26 cellular contexts compared by ENCODE assay signal in genomic region chr11:121610706-121611105, GRCh38.
"Had no signal": no experiment of that assay in that cellular context is flagged by ENCODE, and none has a peak within 500 bp of the region (broad histone marks: within the 10 kb centered on the region; RNA-seq: fewer than 3 reads in every experiment).

No MANE protein-coding gene starts in this region.

- H3K27me3 Mint-ChIP-seq: activated B cell treated with CpG ODN at 0.5 μM for 24 hours; activated CD4-positive, alpha-beta T cell treated with anti-CD3 and anti-CD28 coated beads, Interleukin-2, amount 10 ng/mL, durations not matched to agents 24 days and 14 days; activated CD8-positive, alpha-beta memory T cell treated with anti-CD3 and anti-CD28 coated beads, Interleukin-2, amount 10 ng/mL, durations not matched to agents 7 days and 5 days; activated naive CD4-positive, alpha-beta T cell treated with anti-CD3 and anti-CD28 coated beads, Interleukin-2, amount 50 U/mL, for 24 hours; activated T-cell treated with anti-CD3 and anti-CD28 coated beads, Interleukin-2, amount 50 U/mL, for 24 hours had no signal

- H3K4me3 ChIP-seq: K562 had no signal

- H3K4me1 Mint-ChIP-seq: activated B cell treated with CpG ODN at 0.5 μM for 24 hours; activated CD4-positive, alpha-beta T cell treated with anti-CD3 and anti-CD28 coated beads, Interleukin-2, amount 10 ng/mL, durations not matched to agents 24 days and 14 days; activated CD8-positive, alpha-beta memory T cell treated with anti-CD3 and anti-CD28 coated beads, Interleukin-2, amount 10 ng/mL, durations not matched to agents 7 days and 5 days; activated naive CD4-positive, alpha-beta T cell treated with anti-CD3 and anti-CD28 coated beads, Interleukin-2, amount 50 U/mL, for 24 hours had no signal

- H3K27ac Mint-ChIP-seq: activated B cell treated with CpG ODN at 0.5 μM for 24 hours; activated CD4-positive, alpha-beta T cell treated with anti-CD3 and anti-CD28 coated beads, Interleukin-2, amount 10 ng/mL, durations not matched to agents 24 days and 14 days; activated CD8-positive, alpha-beta memory T cell treated with anti-CD3 and anti-CD28 coated beads, Interleukin-2, amount 10 ng/mL, durations not matched to agents 7 days and 5 days; activated naive CD4-positive, alpha-beta T cell treated with anti-CD3 and anti-CD28 coated beads, Interleukin-2, amount 50 U/mL, for 24 hours; activated T-cell treated with anti-CD3 and anti-CD28 coated beads, Interleukin-2, amount 50 U/mL, for 24 hours; activated T-helper 1 cell treated with anti-CD3 and anti-CD28 coated beads, Interleukin-12 subunit alpha, Interleukin-12 subunit beta, Interleukin-2, Interleukin-4 antibody, amounts not matched to agents 30 ng/mL and 10 ng/mL and 1 ng/mL, durations not matched to agents 14 hours and 24 hours and 36 hours had no signal

- DNase-seq: activated B cell treated with CpG ODN at 0.5 μM for 24 hours; activated CD4-positive, alpha-beta T cell treated with anti-CD3 and anti-CD28 coated beads for 1 hour; activated CD4-positive, alpha-beta T cell treated with anti-CD3 and anti-CD28 coated beads, Interleukin-2, amount 10 ng/mL, durations not matched to agents 24 days and 14 days; activated CD4-positive, alpha-beta T cell treated with anti-CD3 and anti-CD28 coated beads, Interleukin-2, amount 50 U/mL, for 48 hours; activated CD8-positive, alpha-beta memory T cell treated with anti-CD3 and anti-CD28 coated beads, Interleukin-2, amount 10 ng/mL, durations not matched to agents 7 days and 5 days; activated effector memory CD4-positive, alpha-beta T cell treated with Interleukin-2 at 50 U/mL for 16 hours; activated naive CD4-positive, alpha-beta T cell; activated T-cell treated with anti-CD3 and anti-CD28 coated beads, Interleukin-2, amount 50 U/mL, for 24 hours; aorta; Karpas-422; MM.1S; NCI-H1105; NCI-H1436; NCI-H1694 treated with DMSO at 0.1 percent for 48 hours; NCI-H2029 treated with DMSO at 0.1 percent for 48 hours; NCI-H345; NCI-H510A treated with DMSO at 0.1 percent for 48 hours; NK-92 treated with Interleukin-12 subunit alpha and Interleukin-12 subunit beta, amount 100 ng/mL, for 24 hours; OCI-M1; RPMI8226; SK-N-SH had no signal

- H3K4me3 Mint-ChIP-seq: activated B cell treated with CpG ODN at 0.5 μM for 24 hours; activated CD4-positive, alpha-beta T cell treated with anti-CD3 and anti-CD28 coated beads, Interleukin-2, amount 10 ng/mL, durations not matched to agents 24 days and 14 days; activated CD8-positive, alpha-beta memory T cell treated with anti-CD3 and anti-CD28 coated beads, Interleukin-2, amount 10 ng/mL, durations not matched to agents 7 days and 5 days; activated naive CD4-positive, alpha-beta T cell treated with anti-CD3 and anti-CD28 coated beads, Interleukin-2, amount 50 U/mL, for 24 hours; activated T-cell treated with anti-CD3 and anti-CD28 coated beads, Interleukin-2, amount 50 U/mL, for 24 hours; activated T-helper 1 cell treated with anti-CD3 and anti-CD28 coated beads, Interleukin-12 subunit alpha, Interleukin-12 subunit beta, Interleukin-2, Interleukin-4 antibody, amounts not matched to agents 30 ng/mL and 10 ng/mL and 1 ng/mL, durations not matched to agents 14 hours and 24 hours and 36 hours had no signal

- ATAC-seq: activated CD8-positive, alpha-beta memory T cell treated with anti-CD3 and anti-CD28 coated beads, Interleukin-2, amount 10 ng/mL, durations not matched to agents 7 days and 5 days; K562; Panc1; Right ventricle myocardium inferior had no signal

- H3K9me3 ChIP-seq: SK-N-SH had no signal

- H3K9me3 Mint-ChIP-seq: activated B cell treated with CpG ODN at 0.5 μM for 24 hours; activated CD4-positive, alpha-beta T cell treated with anti-CD3 and anti-CD28 coated beads, Interleukin-2, amount 10 ng/mL, durations not matched to agents 24 days and 14 days; activated naive CD4-positive, alpha-beta T cell treated with anti-CD3 and anti-CD28 coated beads, Interleukin-2, amount 50 U/mL, for 24 hours; activated T-cell treated with anti-CD3 and anti-CD28 coated beads, Interleukin-2, amount 50 U/mL, for 24 hours; activated T-helper 1 cell treated with anti-CD3 and anti-CD28 coated beads, Interleukin-12 subunit alpha, Interleukin-12 subunit beta, Interleukin-2, Interleukin-4 antibody, amounts not matched to agents 30 ng/mL and 10 ng/mL and 1 ng/mL, durations not matched to agents 14 hours and 24 hours and 36 hours had no signal
